ENCODE assay signal across 17 cellular contexts in the genomic region with DNA sequence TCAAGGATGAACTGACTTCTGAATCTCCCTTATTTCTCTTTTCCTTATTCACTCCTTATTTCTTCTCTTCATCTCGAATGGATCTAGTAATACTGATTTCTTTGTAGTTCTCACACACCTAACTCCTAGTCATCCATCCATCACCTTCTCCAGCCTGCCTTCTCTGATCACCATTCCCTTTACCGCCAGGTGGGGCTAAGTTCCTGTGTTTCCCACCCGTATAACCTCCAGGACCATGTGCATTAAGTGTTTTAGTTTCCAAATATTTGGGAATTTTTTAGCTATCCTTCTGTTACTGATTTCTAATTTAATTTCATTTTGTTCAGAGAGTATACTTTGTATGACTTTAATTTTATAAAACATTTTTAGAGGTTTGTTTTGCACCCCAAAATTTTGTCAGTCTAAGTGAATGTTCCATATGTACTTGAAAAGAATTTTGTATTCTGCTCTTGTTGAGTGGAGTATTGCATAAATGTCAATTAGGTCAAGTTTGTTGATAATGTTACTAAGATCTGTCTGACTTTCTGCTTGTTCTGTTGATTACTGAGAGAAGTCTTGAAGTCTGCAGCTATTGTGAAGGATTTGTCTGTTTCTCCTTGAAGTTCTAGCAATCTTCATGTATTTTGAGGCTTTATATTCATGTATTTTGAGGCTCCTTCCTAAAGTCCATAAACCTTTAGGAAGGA. TPM values are rescaled to one million over a fixed set of nuclear protein-coding genes. Genes with fewer than 3 reads are reported as not detected.
DNase-seq lines count a peak whose midpoint lies in the region; ATAC-seq and TF ChIP-seq lines count a peak whose summit lies in the region.
"Had no signal": no experiment of that assay in that cellular context is flagged by ENCODE, and none has a peak within 500 bp of the region (broad histone marks: within the 10 kb centered on the region; RNA-seq: fewer than 3 reads in every experiment).

No MANE protein-coding gene starts in this region.

- no peak overlapping the region for H3K4me3 ChIP-seq in GM12875 (ENCODE audit: low read depth, low read length)
- H3K4me3 ChIP-seq in Karpas-422 (ENCODE audit: low read length) = no peak overlapping the region
- no peak overlapping the region for H3K4me3 ChIP-seq in colonic mucosa
- H3K4me3 ChIP-seq: coronary artery, esophagus squamous epithelium, SJSA1 had no signal

- peak overlapping the region; percentile 14 for H3K4me2 ChIP-seq in Karpas-422 (ENCODE audit: low read depth, low read length, poor library complexity, severe bottlenecking)

- H3K4me1 Mint-ChIP-seq in neural crest cell = peaks cover 40% of the 10 kb centered on the region

- no peak overlapping the region for H3K9ac ChIP-seq in Karpas-422 (ENCODE audit: low read length)
- H3K9ac ChIP-seq in colonic mucosa (ENCODE audit: low read depth in 2 of 2, low read length in 2 of 2) = no peak overlapping the region

- H2AFZ ChIP-seq in Karpas-422 (ENCODE audit: low read length) = no peak overlapping the region

- H3K27ac ChIP-seq in Karpas-422 (ENCODE audit: low read length) (peak overlapping the region; percentile 52), colonic mucosa (no peak overlapping the region)
- H3K27ac ChIP-seq: coronary artery, esophagus squamous epithelium, SJSA1, WERI-Rb-1 had no signal

- H3K79me2 ChIP-seq in Karpas-422 (ENCODE audit: low read length) = peaks cover 100% of the 10 kb centered on the region

- H3K27me3 ChIP-seq in Karpas-422 (ENCODE audit: low read length) (no peaks in the 10 kb centered on the region), colonic mucosa (no peaks in the 10 kb centered on the region)
- H3K27me3 ChIP-seq: esophagus squamous epithelium, SJSA1 had no signal

- TF ChIP-seq CTCF in GM12875 (IDR thresholded peaks at IDR 0.05; ENCODE audit: borderline replicate concordance, insufficient read depth, low read depth, low read length) (peak; percentile 24; the same call in 1 of the 2 replicates), colonic mucosa (IDR thresholded peaks at IDR 0.05) (no peak), neural crest cell (conservative IDR thresholded peaks at IDR 0.05) (peak; percentile 35)

- H3K36me3 ChIP-seq in Karpas-422 (ENCODE audit: insufficient read depth, low read length) = peaks cover 49% of the 10 kb centered on the region; the same call in 1 of the 2 replicates
- no peaks in the 10 kb centered on the region for H3K36me3 ChIP-seq in colonic mucosa
- H3K36me3 ChIP-seq: esophagus squamous epithelium had no signal

- no peaks in the 10 kb centered on the region for H3K9me3 ChIP-seq in Karpas-422 (ENCODE audit: low read length)
- H3K9me3 ChIP-seq in colonic mucosa = no peaks in the 10 kb centered on the region
- H3K9me3 ChIP-seq: esophagus squamous epithelium, SJSA1 had no signal

- H3K27me3 Mint-ChIP-seq in neural crest cell (ENCODE audit: low read depth) = no peaks in the 10 kb centered on the region
- H3K27me3 Mint-ChIP-seq: stimulated activated naive CD8-positive, alpha-beta T cell treated with anti-CD3 and anti-CD28 coated beads, Interleukin-15, amount 100 ng/mL, for 72 hours had no signal

- ATAC-seq in GM21390 (IDR thresholded peaks at IDR 0.05; ENCODE audit: unreplicated experiment) (no peak), HG03280 (IDR thresholded peaks at IDR 0.05; ENCODE audit: unreplicated experiment) (no peak), GM18517 (IDR thresholded peaks at IDR 0.05; ENCODE audit: unreplicated experiment) (no peak)

- H3K4me1 ChIP-seq in Karpas-422 (ENCODE audit: low read length) = peaks cover 72% of the 10 kb centered on the region
- H3K4me1 ChIP-seq in colonic mucosa = peaks cover 7% of the 10 kb centered on the region

- intact Hi-C loops in colonic mucosa (cut with DNase I) = no loop called here

- H3K27ac Mint-ChIP-seq in neural crest cell (ENCODE audit: unreplicated experiment) = no peak overlapping the region

- no peaks in the 10 kb centered on the region for H3K9me2 ChIP-seq in Karpas-422 (replicated peaks; ENCODE audit: insufficient read depth, low read length)

- H3K36me3 Mint-ChIP-seq in neural crest cell (ENCODE audit: low read depth) = peaks cover 2% of the 10 kb centered on the region

- peaks cover 11% of the 10 kb centered on the region; the same call in 1 of the 2 replicates for H4K20me1 ChIP-seq in Karpas-422 (ENCODE audit: insufficient read depth, low read depth, low read length)

- DNase-seq in Karpas-422 (no peak), colonic mucosa (peak; percentile 11), neural crest cell (ENCODE audit: low read depth, low spot score) (no peak), NCI-H146 treated with DMSO at 0.1 percent for 48 hours (lab: John Stamatoyannopoulos, UW; ENCODE audit: unreplicated experiment) (no peak)
- DNase-seq: esophagus squamous epithelium; hippocampal formation; NCI-H2029; NCI-H774; stimulated activated naive CD8-positive, alpha-beta T cell treated with anti-CD3 and anti-CD28 coated beads, Interleukin-15, amount 100 ng/mL, for 72 hours; WERI-Rb-1 had no signal

- no peak overlapping the region for H3K4me3 Mint-ChIP-seq in neural crest cell
- H3K4me3 Mint-ChIP-seq: CD14-positive monocyte; stimulated activated naive CD8-positive, alpha-beta T cell treated with anti-CD3 and anti-CD28 coated beads, Interleukin-15, amount 100 ng/mL, for 72 hours had no signal

- H3K9me3 Mint-ChIP-seq in neural crest cell = no peaks in the 10 kb centered on the region
- H3K9me3 Mint-ChIP-seq: CD14-positive monocyte; stimulated activated naive CD8-positive, alpha-beta T cell treated with anti-CD3 and anti-CD28 coated beads, Interleukin-15, amount 100 ng/mL, for 72 hours had no signal

RNA-seq across cellular contexts. Expression of a gene that starts 8.8 kb away (rescaled TPM):
- total RNA-seq in Karpas-422 (2014; rRNA removed; shearing (Covaris generic); ENCODE audit: low replicate concordance) = 197 and 310 TPM in 2 replicates
- total RNA-seq in colonic mucosa (10 to 100 TPM; 61.3 to 77.9 TPM), neural crest cell (158 and 161 TPM in 2 replicates)
